Comparison of ENCODE assay signal across 1 cellular context in the genomic region with DNA sequence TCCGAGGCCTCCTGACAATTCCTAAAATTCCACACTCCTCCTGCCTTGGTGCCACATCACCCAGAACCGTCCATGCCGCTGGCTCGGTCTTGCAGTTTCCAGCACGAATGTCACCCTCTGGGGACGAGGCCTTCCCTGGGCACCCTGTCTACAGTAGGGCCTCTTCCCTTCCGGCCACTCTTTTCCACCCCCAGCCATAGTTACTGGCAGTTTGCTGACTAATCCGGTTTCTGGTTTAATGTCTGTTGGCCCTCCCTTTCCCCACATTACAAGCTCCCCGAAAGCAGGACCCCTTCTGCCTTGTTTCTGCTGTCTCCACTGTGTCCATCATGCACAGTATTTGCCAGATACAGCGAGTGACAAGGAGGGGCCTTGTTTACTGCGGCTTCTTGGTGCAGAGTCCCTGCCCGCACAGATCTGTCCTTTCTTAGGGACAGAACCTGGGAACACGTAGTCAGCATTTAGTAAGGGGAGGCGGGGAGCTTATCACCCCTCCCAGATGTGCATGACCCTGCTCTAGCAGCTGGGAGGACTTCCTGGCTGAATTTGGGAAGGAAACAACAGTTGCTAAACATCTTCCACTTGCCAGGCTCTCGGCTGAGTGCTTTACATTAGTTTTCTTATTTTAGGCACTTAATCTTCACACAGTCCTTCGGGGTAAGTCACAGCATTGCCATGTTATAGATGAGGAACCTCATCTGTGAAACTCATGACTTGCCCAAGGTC.
TF ChIP-seq lines count a peak whose summit lies in the region.

No MANE protein-coding gene starts in this region.

TF ChIP-seq in GM12878, 131 proteins besides CTCF, POLR2A, EP300 and RAD21:
- TF ChIP-seq, protein P1, sequence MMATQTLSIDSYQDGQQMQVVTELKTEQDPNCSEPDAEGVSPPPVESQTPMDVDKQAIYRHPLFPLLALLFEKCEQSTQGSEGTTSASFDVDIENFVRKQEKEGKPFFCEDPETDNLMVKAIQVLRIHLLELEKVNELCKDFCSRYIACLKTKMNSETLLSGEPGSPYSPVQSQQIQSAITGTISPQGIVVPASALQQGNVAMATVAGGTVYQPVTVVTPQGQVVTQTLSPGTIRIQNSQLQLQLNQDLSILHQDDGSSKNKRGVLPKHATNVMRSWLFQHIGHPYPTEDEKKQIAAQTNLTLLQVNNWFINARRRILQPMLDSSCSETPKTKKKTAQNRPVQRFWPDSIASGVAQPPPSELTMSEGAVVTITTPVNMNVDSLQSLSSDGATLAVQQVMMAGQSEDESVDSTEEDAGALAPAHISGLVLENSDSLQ (IDR thresholded peaks at IDR 0.05): 0 out of 2 replicates have a peak, but pooled peaks have one; percentile 15
- no peak for TF ChIP-seq EED (IDR thresholded peaks at IDR 0.05; ENCODE audit: low read depth)
TF ChIP-seq in GM12878: peak in this region for 1.
